Comparison of ENCODE assay signal across 11 cellular contexts in genomic region chr1:229092377-229093257, GRCh38.
DNase-seq lines count a peak whose midpoint lies in the region; ATAC-seq and TF ChIP-seq lines count a peak whose summit lies in the region.
"Had no signal": no experiment of that assay in that cellular context is flagged by ENCODE, and none has a peak within 500 bp of the region (broad histone marks: within the 10 kb centered on the region; RNA-seq: fewer than 3 reads in every experiment).

No MANE protein-coding gene starts in this region.

- TF ChIP-seq POLR2A in heart left ventricle (IDR thresholded peaks at IDR 0.05): no peak

- no TSS peak for BruUV-seq in mammary epithelial cell (replicated peaks; lab: Mats Ljungman, UMichigan)

- no peaks in the 10 kb centered on the region for H3K36me3 ChIP-seq in KOPT-K1 (ENCODE audit: insufficient read depth, low read length)
- no peaks in the 10 kb centered on the region for H3K36me3 ChIP-seq in mammary epithelial cell (ENCODE audit: insufficient read depth, low read length)
- no peaks in the 10 kb centered on the region for H3K36me3 ChIP-seq in heart left ventricle

- 81% methylated on average over 8 of the region's 8 CpGs for WGBS in mammary epithelial cell (ENCODE audit: low coverage, missing lambda C conversion rate)
- 52 to 65% (median 57%) methylated on average over 8 of the region's 8 CpGs for WGBS in heart left ventricle, 4 donors

- peak overlapping the region; percentile 35 for H3K27ac ChIP-seq in 22Rv1
- H3K27ac ChIP-seq in KOPT-K1 (ENCODE audit: low read depth, low read length, poor library complexity, severe bottlenecking): peak overlapping the region; percentile 40
- H3K27ac ChIP-seq in mammary epithelial cell (ENCODE audit: insufficient read depth, low read depth, low read length): no peak overlapping the region
- H3K27ac ChIP-seq in heart left ventricle: no peak overlapping the region

- H3K9me3 ChIP-seq in KOPT-K1 (ENCODE audit: insufficient read depth, low read length, poor library complexity, severe bottlenecking) (no peaks in the 10 kb centered on the region), mammary epithelial cell (replicated peaks; ENCODE audit: insufficient read depth, low read length) (no peaks in the 10 kb centered on the region), heart left ventricle (peaks cover 0 to 6% (median 0%) of the 10 kb centered on the region in 12 donors)

- POLR2A ChIA-PET in naive thymus-derived CD8-positive, alpha-beta T cell (lab: Charles Lee): interaction anchor here (1.4 kb wide), 1 partner anchor 9 kb away, joined by 5 read pairs; no protein-coding TSS in a partner anchor

- H3K4me3 ChIP-seq in mammary epithelial cell (replicated peaks in 1 of 3; ENCODE audit: insufficient read depth in 1 of 3, low read depth in 2 of 3, low read length in 3 of 3): no peak overlapping the region
- H3K4me3 ChIP-seq in heart left ventricle: no peak overlapping the region
- H3K4me3 ChIP-seq: skin epidermis had no signal

- in situ Hi-C loops in mammary epithelial cell (cut with MboI; ENCODE audit: low sequenced_read_pairs in 2 of 2): no loop called here

- peaks cover 11 to 18% (median 13%) of the 10 kb centered on the region in 4 donors for H3K4me1 Mint-ChIP-seq in naive thymus-derived CD8-positive, alpha-beta T cell

- no peaks in the 10 kb centered on the region for H3K36me3 Mint-ChIP-seq in naive thymus-derived CD8-positive, alpha-beta T cell

- DNase-seq in mammary epithelial cell (no peak), heart left ventricle (no peak), T-helper 9 cell (no peak)
- DNase-seq in naive thymus-derived CD8-positive, alpha-beta T cell: peak in 3 of 10 donors; percentile 11 to 26 (median 25)
- DNase-seq: activated CD4-positive, alpha-beta T cell treated with anti-CD3 and anti-CD28 coated beads for 36 hours; left cardiac atrium had no signal

- CTCF ChIA-PET in mammary epithelial cell (lab: Charles Lee; ENCODE audit: low non-redundant PET): no interaction called here

- H3K27ac Mint-ChIP-seq in naive thymus-derived CD8-positive, alpha-beta T cell: peak overlapping the region in 8 of 10 donors; percentile 4 to 82 (median 54)
- H3K27ac Mint-ChIP-seq: activated CD4-positive, alpha-beta T cell treated with anti-CD3 and anti-CD28 coated beads for 36 hours had no signal

- peak overlapping the region in 2 of 10 donors; percentile 4 to 39 for H3K4me3 Mint-ChIP-seq in naive thymus-derived CD8-positive, alpha-beta T cell
- H3K4me3 Mint-ChIP-seq: activated CD4-positive, alpha-beta T cell treated with anti-CD3 and anti-CD28 coated beads for 36 hours had no signal

- peak in 1 of 2 donors; percentile 67 for ATAC-seq in naive thymus-derived CD8-positive, alpha-beta T cell
- ATAC-seq in GM18520 (IDR thresholded peaks at IDR 0.05; ENCODE audit: unreplicated experiment) (no peak), heart left ventricle (no peak), SK-N-SH treated with all-trans-retinoic acid at 6 μM for 48 hours (no peak)
- ATAC-seq: activated CD4-positive, alpha-beta T cell treated with anti-CD3 and anti-CD28 coated beads for 36 hours; left cardiac atrium had no signal

- H3K27me3 ChIP-seq in mammary epithelial cell (ENCODE audit: insufficient read depth, low read length) (peaks cover under 1% of the 10 kb centered on the region), heart left ventricle (peaks cover 0 to 3% (median 0%) of the 10 kb centered on the region in 9 donors)

- no peaks in the 10 kb centered on the region for H3K79me2 ChIP-seq in mammary epithelial cell (ENCODE audit: insufficient read depth, low read length)

- TF ChIP-seq CTCF in 22Rv1 (IDR thresholded peaks at IDR 0.05): no peak
- TF ChIP-seq CTCF in mammary epithelial cell (conservative IDR thresholded peaks at IDR 0.05 in 1 of 2, IDR thresholded peaks at IDR 0.05 in 1 of 2; ENCODE audit: extremely low read depth in 1 of 2, insufficient read depth in 1 of 2, low read depth in 1 of 2, low read length in 2 of 2): no peak
- TF ChIP-seq CTCF in heart left ventricle (IDR thresholded peaks at IDR 0.05): no peak

- H3K27me3 Mint-ChIP-seq in naive thymus-derived CD8-positive, alpha-beta T cell: peaks cover 0 to under 1% (median 0%) of the 10 kb centered on the region in 5 donors
- H3K27me3 Mint-ChIP-seq: activated CD4-positive, alpha-beta T cell treated with anti-CD3 and anti-CD28 coated beads for 36 hours had no signal

- no peak overlapping the region for H3K9ac ChIP-seq in mammary epithelial cell (ENCODE audit: insufficient read depth, low read length)

- H2AFZ ChIP-seq in mammary epithelial cell (ENCODE audit: low read depth, low read length): no peak overlapping the region

- intact Hi-C loops in mammary epithelial cell (cut with micrococcal nuclease): no loop called here
- intact Hi-C loops in heart left ventricle (cut with DNase I): no loop called here

- H3K4me2 ChIP-seq in mammary epithelial cell (ENCODE audit: insufficient read depth, low read depth, low read length): peak overlapping the region; percentile 59

- no peaks in the 10 kb centered on the region for H4K20me1 ChIP-seq in mammary epithelial cell (ENCODE audit: insufficient read depth, low read length)

- H3K4me1 ChIP-seq in mammary epithelial cell (ENCODE audit: insufficient read depth, low read length) (peaks cover 23% of the 10 kb centered on the region), heart left ventricle (peaks cover 0 to under 1% (median 0%) of the 10 kb centered on the region in 12 donors)

- peaks cover 0 to under 1% (median 0%) of the 10 kb centered on the region in 9 donors for H3K9me3 Mint-ChIP-seq in naive thymus-derived CD8-positive, alpha-beta T cell

- dilution Hi-C loops in mammary epithelial cell (cut with HindIII; ENCODE audit: low sequenced_read_pairs): loop anchor here (5.0 kb wide), 1 partner anchor 105 kb away; no protein-coding TSS in a partner anchor

TF ChIP-seq in SK-N-SH treated with all-trans-retinoic acid at 6 μM for 48 hours, 23 proteins besides CTCF, POLR2A, EP300 and RAD21:
- TF ChIP-seq ZNF70 (CRISPR knock-in tag; IDR thresholded peaks at IDR 0.05) (no peak), ZFP3 (CRISPR knock-in tag; IDR thresholded peaks at IDR 0.05) (no peak), TSHZ2 (CRISPR knock-in tag; IDR thresholded peaks at IDR 0.05) (no peak), SNAI2 (CRISPR knock-in tag; IDR thresholded peaks at IDR 0.05) (no peak), ARNTL (CRISPR knock-in tag; IDR thresholded peaks at IDR 0.05; ENCODE audit: borderline replicate concordance, low read depth) (no peak), ZNF8 (CRISPR knock-in tag; IDR thresholded peaks at IDR 0.05) (no peak), RARB (CRISPR knock-in tag; IDR thresholded peaks at IDR 0.05) (no peak)

Comparison
In these comparisons a context has a peak if more than half of its experiments do, and no peak if none do; other contexts are left out.
1. H3K27ac ChIP-seq: peak in 22Rv1 (single experiment) and KOPT-K1 (single experiment); none in mammary epithelial cell (single experiment) and heart left ventricle (0 of 12).